29 cellular contexts compared by ENCODE assay signal in genomic region chr10:90997670-90998069, GRCh38.
"Had no signal": no experiment of that assay in that cellular context is flagged by ENCODE, and none has a peak within 500 bp of the region (broad histone marks: within the 10 kb centered on the region; RNA-seq: fewer than 3 reads in every experiment).

No MANE protein-coding gene starts in this region.

- H3K36me3 ChIP-seq: adrenal gland, ascending aorta, brain microvascular endothelial cell, gastrocnemius medialis, left ventricle myocardium inferior, neural progenitor cell, transverse colon had no signal

- H3K27me3 Mint-ChIP-seq: activated naive CD8-positive, alpha-beta T cell treated with anti-CD3 and anti-CD28 coated beads for 36 hours had no signal

- H3K4me3 ChIP-seq: adrenal gland, ascending aorta, coronary artery, gastrocnemius medialis, left ventricle myocardium inferior, neural progenitor cell, psoas muscle, transverse colon had no signal

- H3K27ac ChIP-seq: adrenal gland, ascending aorta, brain microvascular endothelial cell, coronary artery, gastrocnemius medialis, left ventricle myocardium inferior, neural progenitor cell, parathyroid adenoma, psoas muscle, transverse colon had no signal

- H3K9me3 ChIP-seq: ascending aorta, gastrocnemius medialis, left ventricle myocardium inferior, psoas muscle, transverse colon had no signal

- H3K27ac Mint-ChIP-seq: activated CD4-positive, alpha-beta memory T cell treated with anti-CD3 and anti-CD28 coated beads for 36 hours; activated CD4-positive, alpha-beta T cell treated with anti-CD3 and anti-CD28 coated beads, Interleukin-2, amount 10 ng/mL, durations not matched to agents 24 days and 14 days; activated naive CD4-positive, alpha-beta T cell treated with anti-CD3 and anti-CD28 coated beads for 36 hours; activated naive CD8-positive, alpha-beta T cell treated with anti-CD3 and anti-CD28 coated beads for 36 hours; activated T-helper 1 cell treated with anti-CD3 and anti-CD28 coated beads, Interleukin-12 subunit alpha, Interleukin-12 subunit beta, Interleukin-2, Interleukin-4 antibody, amounts not matched to agents 30 ng/mL and 10 ng/mL and 1 ng/mL, durations not matched to agents 14 hours and 24 hours and 36 hours; effector memory CD8-positive, alpha-beta T cell; naive thymus-derived CD4-positive, alpha-beta T cell; neural progenitor cell; T-helper 2 cell treated with Interferon-gamma antibody and Interleukin-4, amounts not matched to agents 5 μg/mL and 100 μg/mL, for 36 hours had no signal

- H3K9me3 Mint-ChIP-seq: activated CD4-positive, alpha-beta memory T cell treated with anti-CD3 and anti-CD28 coated beads for 36 hours; activated CD4-positive, alpha-beta T cell treated with anti-CD3 and anti-CD28 coated beads, Interleukin-2, amount 10 ng/mL, durations not matched to agents 24 days and 14 days; activated naive CD4-positive, alpha-beta T cell treated with anti-CD3 and anti-CD28 coated beads for 36 hours; activated naive CD8-positive, alpha-beta T cell treated with anti-CD3 and anti-CD28 coated beads for 36 hours; activated T-helper 1 cell treated with anti-CD3 and anti-CD28 coated beads, Interleukin-12 subunit alpha, Interleukin-12 subunit beta, Interleukin-2, Interleukin-4 antibody, amounts not matched to agents 30 ng/mL and 10 ng/mL and 1 ng/mL, durations not matched to agents 14 hours and 24 hours and 36 hours; effector memory CD8-positive, alpha-beta T cell; naive thymus-derived CD4-positive, alpha-beta T cell; neural progenitor cell; T-helper 2 cell treated with Interferon-gamma antibody and Interleukin-4, amounts not matched to agents 5 μg/mL and 100 μg/mL, for 36 hours had no signal

- H3K9ac ChIP-seq: neural progenitor cell, parathyroid adenoma had no signal

- H3K27me3 ChIP-seq: adrenal gland, ascending aorta, brain microvascular endothelial cell, gastrocnemius medialis, neural progenitor cell had no signal

- H3K4me3 Mint-ChIP-seq: activated CD4-positive, alpha-beta memory T cell treated with anti-CD3 and anti-CD28 coated beads for 36 hours; activated CD4-positive, alpha-beta T cell treated with anti-CD3 and anti-CD28 coated beads, Interleukin-2, amount 10 ng/mL, durations not matched to agents 24 days and 14 days; activated naive CD4-positive, alpha-beta T cell treated with anti-CD3 and anti-CD28 coated beads for 36 hours; activated naive CD8-positive, alpha-beta T cell treated with anti-CD3 and anti-CD28 coated beads for 36 hours; activated T-helper 1 cell treated with anti-CD3 and anti-CD28 coated beads, Interleukin-12 subunit alpha, Interleukin-12 subunit beta, Interleukin-2, Interleukin-4 antibody, amounts not matched to agents 30 ng/mL and 10 ng/mL and 1 ng/mL, durations not matched to agents 14 hours and 24 hours and 36 hours; effector memory CD8-positive, alpha-beta T cell; naive thymus-derived CD4-positive, alpha-beta T cell; neural progenitor cell; T-helper 2 cell treated with Interferon-gamma antibody and Interleukin-4, amounts not matched to agents 5 μg/mL and 100 μg/mL, for 36 hours had no signal

- H3K4me1 ChIP-seq: adrenal gland, parathyroid adenoma, transverse colon had no signal

- DNase-seq: activated CD4-positive, alpha-beta memory T cell treated with anti-CD3 and anti-CD28 coated beads for 36 hours; activated CD4-positive, alpha-beta T cell treated with anti-CD3 and anti-CD28 coated beads, Interleukin-2, amount 10 ng/mL, durations not matched to agents 24 days and 14 days; activated CD4-positive, CD25-positive, alpha-beta regulatory T cell treated with anti-CD3 and anti-CD28 coated beads, Interleukin-2, amount 50 U/mL, for 72 hours; activated CD8-positive, alpha-beta memory T cell treated with anti-CD3 and anti-CD28 coated beads, Interleukin-2, amount 50 U/mL, for 4 hours; activated effector memory CD4-positive, alpha-beta T cell treated with anti-CD3 and anti-CD28 coated beads, Interleukin-2, amount 50 U/mL, for 16 hours; activated naive CD4-positive, alpha-beta T cell treated with anti-CD3 and anti-CD28 coated beads for 36 hours; activated naive CD8-positive, alpha-beta T cell treated with anti-CD3 and anti-CD28 coated beads for 36 hours; activated T-cell treated with anti-CD3 and anti-CD28 coated beads, Interleukin-2, amount 50 U/mL, for 1 hour; adrenal gland; brain microvascular endothelial cell; effector memory CD8-positive, alpha-beta T cell; erythroblast; gastrocnemius medialis; glutamatergic neuron; left ventricle myocardium inferior; naive thymus-derived CD4-positive, alpha-beta T cell; occipital lobe; psoas muscle; stimulated activated CD4-positive, alpha-beta T cell treated with anti-CD3 and anti-CD28 coated beads, Interleukin-15, amount 100 ng/mL, for 24 hours; stimulated activated CD4-positive, alpha-beta T cell treated with anti-CD3 and anti-CD28 coated beads, Interleukin-2, amount 100 ng/mL, for 24 hours; stimulated activated naive CD4-positive, alpha-beta T cell treated with Interleukin-2 at 50 U/mL for 16 hours; transverse colon had no signal

- H3K36me3 Mint-ChIP-seq: activated CD4-positive, alpha-beta memory T cell treated with anti-CD3 and anti-CD28 coated beads for 36 hours; activated naive CD8-positive, alpha-beta T cell treated with anti-CD3 and anti-CD28 coated beads for 36 hours; naive thymus-derived CD4-positive, alpha-beta T cell; neural progenitor cell had no signal

- FAIRE-seq: islet of Langerhans had no signal

- H3K4me2 ChIP-seq: neural progenitor cell had no signal

- H2AFZ ChIP-seq: neural progenitor cell, parathyroid adenoma had no signal

- H3K79me2 ChIP-seq: parathyroid adenoma had no signal

- ATAC-seq: effector memory CD8-positive, alpha-beta T cell; gastrocnemius medialis; naive thymus-derived CD4-positive, alpha-beta T cell; psoas muscle had no signal

- H3K4me1 Mint-ChIP-seq: activated CD4-positive, alpha-beta T cell treated with anti-CD3 and anti-CD28 coated beads, Interleukin-2, amount 10 ng/mL, durations not matched to agents 24 days and 14 days; naive thymus-derived CD4-positive, alpha-beta T cell; neural progenitor cell had no signal
